In genomic region chr2:137180012-137180411, GRCh38 we compare ENCODE assay signal across 28 cellular contexts.
"Had no signal": no experiment of that assay in that cellular context is flagged by ENCODE, and none has a peak within 500 bp of the region (broad histone marks: within the 10 kb centered on the region; RNA-seq: fewer than 3 reads in every experiment).

No MANE protein-coding gene starts in this region.

- ATAC-seq: activated CD8-positive, alpha-beta memory T cell treated with anti-CD3 and anti-CD28 coated beads, Interleukin-2, amount 10 ng/mL, durations not matched to agents 7 days and 5 days; activated naive CD8-positive, alpha-beta T cell treated with anti-CD3 and anti-CD28 coated beads, Interleukin-2, amount 50 U/mL, for 24 hours; K562; T-cell; T-helper 17 cell had no signal

- H3K4me3 ChIP-seq: K562, SK-N-MC had no signal

- DNase-seq: activated CD4-positive, alpha-beta memory T cell treated with anti-CD3 and anti-CD28 coated beads, Interleukin-2, amount 10 ng/mL, durations not matched to agents 7 days and 5 days; activated CD4-positive, alpha-beta T cell treated with anti-CD3 and anti-CD28 coated beads for 1 hour; activated CD4-positive, alpha-beta T cell treated with anti-CD3 and anti-CD28 coated beads for 48 hours; activated CD4-positive, CD25-positive, alpha-beta regulatory T cell; activated CD8-positive, alpha-beta memory T cell treated with anti-CD3 and anti-CD28 coated beads for 24 hours; activated CD8-positive, alpha-beta memory T cell treated with anti-CD3 and anti-CD28 coated beads, Interleukin-2, amount 10 ng/mL, durations not matched to agents 7 days and 5 days; activated CD8-positive, alpha-beta memory T cell treated with anti-CD3 and anti-CD28 coated beads, Interleukin-2, amount 50 U/mL, for 48 hours; activated effector memory CD4-positive, alpha-beta T cell treated with Interleukin-2 at 50 U/mL for 16 hours; activated naive CD4-positive, alpha-beta T cell treated with anti-CD3 and anti-CD28 coated beads, Interleukin-2, amount 10 ng/mL, durations not matched to agents 7 days and 5 days; activated naive CD8-positive, alpha-beta T cell treated with anti-CD3 and anti-CD28 coated beads, Interleukin-2, amount 50 U/mL, for 24 hours; activated T-cell treated with anti-CD3 and anti-CD28 coated beads, Interleukin-2, amount 50 U/mL, for 48 hours; anterior cingulate cortex; central memory CD4-positive, alpha-beta T cell; NCI-H1105; NCI-H1417 treated with DMSO at 0.1 percent for 48 hours; NCI-H1694; NCI-H1930; NCI-H2081 treated with DMSO at 0.1 percent for 48 hours; NCI-H226; NCI-H446 treated with DMSO at 0.1 percent for 48 hours; NCI-H524; Right ventricle myocardium superior; T-cell; T-helper 17 cell had no signal

- H3K27ac ChIP-seq: RWPE1, SK-N-MC, VCaP had no signal
